22 cellular contexts compared by ENCODE assay signal in the genomic region with DNA sequence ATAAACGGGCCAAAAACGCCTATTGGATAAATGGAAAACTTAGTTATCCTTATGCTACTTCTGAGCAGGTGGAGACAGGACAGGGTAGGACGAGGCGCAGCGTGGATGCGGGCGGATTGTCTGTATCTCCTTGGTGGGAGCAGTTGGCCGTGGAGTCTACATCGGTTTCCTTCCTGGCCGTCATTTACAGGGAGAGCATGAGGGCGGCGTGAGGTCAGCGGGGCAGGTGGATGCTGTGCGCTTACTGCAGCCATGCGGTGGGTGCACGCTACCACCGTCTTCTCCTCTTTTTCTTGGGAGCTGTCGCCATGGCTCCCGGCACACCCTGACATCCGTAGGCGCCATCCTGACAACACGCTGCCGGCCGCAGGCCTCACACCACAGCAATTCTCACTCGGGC.
DNase-seq lines count a peak whose midpoint lies in the region; ATAC-seq and TF ChIP-seq lines count a peak whose summit lies in the region.
"Had no signal": no experiment of that assay in that cellular context is flagged by ENCODE, and none has a peak within 500 bp of the region (broad histone marks: within the 10 kb centered on the region; RNA-seq: fewer than 3 reads in every experiment).

No MANE protein-coding gene starts in this region.

- no peak for ATAC-seq in heart right ventricle
- no peak for ATAC-seq in upper lobe of right lung
- ATAC-seq: SK-N-SH treated with all-trans-retinoic acid at 6 μM for 48 hours had no signal

- H2BK12ac ChIP-seq in neuronal stem cell (ENCODE audit: low read length), result no peak overlapping the region

- TF ChIP-seq POLR2A in spleen (IDR thresholded peaks at IDR 0.05), result no peak

- peaks cover 5% of the 10 kb centered on the region for H3K4me1 Mint-ChIP-seq in chondrocyte (ENCODE audit: low read depth)

- H3K4me3 Mint-ChIP-seq in chondrocyte (ENCODE audit: unreplicated experiment), result no peak overlapping the region
- H3K4me3 Mint-ChIP-seq: CD4-positive, alpha-beta memory T cell; H9 had no signal

- H3K27me3 ChIP-seq in heart right ventricle (peaks cover 0 to 14% (median 0%) of the 10 kb centered on the region in 7 donors), neuronal stem cell (ENCODE audit: control insufficient read depth in 3 of 3, insufficient read depth in 3 of 3, low read depth in 1 of 3, low read length in 3 of 3) (peaks cover 0 to 2% (median 0%) of the 10 kb centered on the region in 3 experiments), spleen (replicated peaks in 1 of 7) (no peaks in the 10 kb centered on the region), upper lobe of right lung (no peaks in the 10 kb centered on the region)

- H3K4me2 ChIP-seq in neuronal stem cell (ENCODE audit: insufficient read depth, low read length, poor library complexity, severe bottlenecking), result no peak overlapping the region
- H3K4me2 ChIP-seq: KMS-11 had no signal

- H2BK5ac ChIP-seq in neuronal stem cell (ENCODE audit: low read length), result no peak overlapping the region

- H3K4me3 ChIP-seq in heart right ventricle (no peak overlapping the region), neuronal stem cell (ENCODE audit: low read length in 2 of 2) (no peak overlapping the region), spleen (no peak overlapping the region), upper lobe of right lung (no peak overlapping the region)

- H3K18ac ChIP-seq in neuronal stem cell (ENCODE audit: low read length), result no peak overlapping the region

- WGBS in heart right ventricle, 2 donors, result 95 to 97% methylated on average over 25 of the region's 25 CpGs
- WGBS in neuronal stem cell (ENCODE audit: extremely low coverage in 2 of 2, insufficient read length in 2 of 2, insufficient replicate concordance in 1 of 2), 2 donors, result no CpG with 5 or more reads among the region's 25 CpGs
- WGBS in spleen, 5 donors, result 94 to 98% (median 97%) methylated on average over 25 of the region's 25 CpGs

- H2AFZ ChIP-seq in neuronal stem cell (ENCODE audit: low read length), result no peak overlapping the region

- no peak overlapping the region for H3K27ac Mint-ChIP-seq in chondrocyte (ENCODE audit: unreplicated experiment)
- H3K27ac Mint-ChIP-seq: CD4-positive, alpha-beta memory T cell; H9 had no signal

- no peak overlapping the region for H3K27ac ChIP-seq in heart right ventricle
- H3K27ac ChIP-seq in neuronal stem cell (replicated peaks; ENCODE audit: low read length), result no peak overlapping the region
- H3K27ac ChIP-seq in spleen, result no peak overlapping the region
- no peak overlapping the region for H3K27ac ChIP-seq in upper lobe of right lung
- H3K27ac ChIP-seq: KMS-11 had no signal

- no peak overlapping the region for H2AK5ac ChIP-seq in neuronal stem cell (ENCODE audit: low read depth, low read length)

- H3K27me3 Mint-ChIP-seq in chondrocyte (ENCODE audit: low read depth), result no peaks in the 10 kb centered on the region

- no peaks in the 10 kb centered on the region for H3K9me3 Mint-ChIP-seq in chondrocyte (ENCODE audit: low read depth)

- intact Hi-C loops in cardiac septum (cut with DNase I) (no loop called here), heart right ventricle (cut with DNase I) (no loop called here), spleen (cut with DNase I; ENCODE audit: low total_unique reads) (no loop called here), upper lobe of right lung (cut with DNase I) (no loop called here)

- H2BK15ac ChIP-seq in neuronal stem cell (ENCODE audit: low read length), result no peak overlapping the region

- H2BK120ac ChIP-seq in neuronal stem cell (ENCODE audit: low read depth, low read length), result no peak overlapping the region

- H3K36me3 ChIP-seq in heart right ventricle, result no peaks in the 10 kb centered on the region
- H3K36me3 ChIP-seq in neuronal stem cell (replicated peaks in 1 of 2; ENCODE audit: control insufficient read depth in 2 of 2, insufficient read depth in 2 of 2, low read length in 2 of 2), result peaks cover 0 to 7% of the 10 kb centered on the region in 2 donors
- no peaks in the 10 kb centered on the region for H3K36me3 ChIP-seq in spleen
- no peaks in the 10 kb centered on the region for H3K36me3 ChIP-seq in upper lobe of right lung

- H3K4me1 ChIP-seq in heart right ventricle, result no peaks in the 10 kb centered on the region
- peaks cover 0 to 14% of the 10 kb centered on the region in 2 donors for H3K4me1 ChIP-seq in neuronal stem cell (ENCODE audit: control insufficient read depth in 2 of 2, insufficient read depth in 1 of 2, low read depth in 1 of 2, low read length in 2 of 2)
- peaks cover 0 to 27% (median 0%) of the 10 kb centered on the region in 6 donors for H3K4me1 ChIP-seq in spleen
- H3K4me1 ChIP-seq in upper lobe of right lung, result no peaks in the 10 kb centered on the region

- no peak overlapping the region for H4K8ac ChIP-seq in neuronal stem cell (ENCODE audit: low read depth, low read length)

- no peak overlapping the region for H3K9ac ChIP-seq in neuronal stem cell (ENCODE audit: low read depth, low read length, poor library complexity)
- H3K9ac ChIP-seq: KMS-11 had no signal

- peaks cover 2% of the 10 kb centered on the region for H3K79me1 ChIP-seq in neuronal stem cell (ENCODE audit: low read depth, low read length)

- H3K14ac ChIP-seq in neuronal stem cell (ENCODE audit: low read length), result peak overlapping the region; percentile 22

- H3K36me3 Mint-ChIP-seq in chondrocyte (ENCODE audit: low read depth), result peaks cover 2% of the 10 kb centered on the region

- H3K9me3 ChIP-seq in heart right ventricle, result peaks cover 0 to 10% (median 0%) of the 10 kb centered on the region in 11 donors
- H3K9me3 ChIP-seq in neuronal stem cell (replicated peaks in 1 of 2; ENCODE audit: control insufficient read depth in 2 of 2, insufficient read depth in 1 of 2, low read depth in 1 of 2, low read length in 2 of 2), result peaks cover 17 to 21% of the 10 kb centered on the region in 2 donors
- H3K9me3 ChIP-seq in spleen, result peaks cover 0 to 19% (median 11%) of the 10 kb centered on the region in 8 donors
- H3K9me3 ChIP-seq in upper lobe of right lung, result no peaks in the 10 kb centered on the region

- peak; percentile 44 for DNase-seq in cardiac septum (ENCODE audit: low spot score)
- DNase-seq in heart right ventricle, result no peak
- DNase-seq in chondrocyte (ENCODE audit: low spot score), result peak; percentile 81
- no peak for DNase-seq in neuronal stem cell (ENCODE audit: low spot score)
- DNase-seq in spleen, result peak; percentile 42
- DNase-seq in upper lobe of right lung, result no peak
- DNase-seq in NCI-H2081 treated with DMSO at 0.1 percent for 48 hours (lab: John Stamatoyannopoulos, UW), result no peak
- no peak for DNase-seq in GOT3 (lab: John Stamatoyannopoulos, UW)
- DNase-seq: C1 segment of cervical spinal cord; CD4-positive, alpha-beta memory T cell; COR-L47; DMS53; MM.1S; NCI-H1048; NCI-H1417; NCI-H1694; NCI-H2029 treated with DMSO at 0.1 percent for 48 hours; NCI-H2227 treated with DMSO at 0.1 percent for 48 hours; NCI-H526 treated with DMSO at 0.1 percent for 48 hours had no signal

- TF ChIP-seq CTCF in heart right ventricle (IDR thresholded peaks at IDR 0.05), result no peak
- TF ChIP-seq CTCF in chondrocyte (IDR thresholded peaks at IDR 0.05), result no peak
- no peak for TF ChIP-seq CTCF in spleen (IDR thresholded peaks at IDR 0.05 in 8 of 11, conservative IDR thresholded peaks at IDR 0.05 in 3 of 11)
- no peak for TF ChIP-seq CTCF in upper lobe of right lung (IDR thresholded peaks at IDR 0.05)

- H4K91ac ChIP-seq in neuronal stem cell (ENCODE audit: low read depth, low read length, poor library complexity), result no peak overlapping the region

- H3K4ac ChIP-seq in neuronal stem cell (ENCODE audit: low read length), result no peak overlapping the region

- H3K23ac ChIP-seq in neuronal stem cell (ENCODE audit: low read depth, low read length, poor library complexity), result peak overlapping the region; percentile 70

Comparison
In these comparisons a context has a peak if more than half of its experiments do, and no peak if none do; other contexts are left out.
1. DNase-seq: peak in cardiac septum (single experiment), chondrocyte (single experiment) and spleen (single experiment); none in heart right ventricle (0 of 2), neuronal stem cell (single experiment), upper lobe of right lung (single experiment), NCI-H2081 treated with DMSO at 0.1 percent for 48 hours (single experiment) and GOT3 (single experiment).